Comparison of ENCODE assay signal across 30 cellular contexts in the genomic region with DNA sequence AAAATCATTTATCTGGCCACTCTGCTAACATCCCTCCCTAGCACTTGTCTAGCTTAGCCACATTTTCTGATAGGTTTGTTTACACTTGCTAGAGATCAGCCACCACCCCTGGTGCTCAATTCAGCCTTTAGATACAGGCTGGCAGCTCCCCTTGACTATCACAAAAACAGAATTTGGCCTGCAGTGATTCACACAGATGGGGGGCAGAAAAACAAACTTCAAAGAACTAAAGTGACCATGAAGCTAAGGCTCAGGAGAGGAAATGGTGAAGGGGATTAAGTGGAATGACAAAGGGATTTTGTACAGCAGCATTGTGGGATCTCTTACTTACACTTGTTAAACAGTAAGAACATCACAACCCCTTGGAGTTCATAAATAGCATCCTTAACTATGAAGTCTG.
A peak's percentile ranks its signal among the peaks of the same experiment; 100 is the strongest.
DNase-seq lines count a peak whose midpoint lies in the region.
"Had no signal": no experiment of that assay in that cellular context is flagged by ENCODE, and none has a peak within 500 bp of the region (broad histone marks: within the 10 kb centered on the region; RNA-seq: fewer than 3 reads in every experiment).

No MANE protein-coding gene starts in this region.

- H3K27ac ChIP-seq in HUES6 (ENCODE audit: low read depth, low read length) (peak overlapping the region; percentile 51; the same call in 1 of the 2 replicates), mesendoderm (ENCODE audit: low read depth, low read length) (no peak overlapping the region)
- H3K27ac ChIP-seq: 22Rv1, body of pancreas, C4-2B, gastroesophageal sphincter, hepatocyte, left lung, parathyroid adenoma, SK-N-MC had no signal

- no peak overlapping the region for H3K4ac ChIP-seq in mesendoderm (ENCODE audit: low read depth, low read length)

- H3K23ac ChIP-seq in mesendoderm (ENCODE audit: low read length), result no peak overlapping the region

- H3K4me3 ChIP-seq in HUES6 (ENCODE audit: low read depth, low read length), result no peak overlapping the region
- no peak overlapping the region for H3K4me3 ChIP-seq in mesendoderm (ENCODE audit: low read length)
- H3K4me3 ChIP-seq: body of pancreas, gastroesophageal sphincter, hepatocyte, left lung, right atrium auricular region, SK-N-MC had no signal

- H2BK5ac ChIP-seq in mesendoderm (ENCODE audit: low read length), result no peak overlapping the region

- no peak overlapping the region for H3K18ac ChIP-seq in mesendoderm (ENCODE audit: low read length)

- no peak overlapping the region for H2BK15ac ChIP-seq in mesendoderm (replicated peaks; ENCODE audit: low read depth)

- H4K5ac ChIP-seq in mesendoderm (ENCODE audit: low read length), result no peak overlapping the region

- no peak overlapping the region for H3K56ac ChIP-seq in mesendoderm (ENCODE audit: low read length)

- no peak overlapping the region for H2AK5ac ChIP-seq in mesendoderm (ENCODE audit: low read length)

- no peak overlapping the region for H4K8ac ChIP-seq in mesendoderm (ENCODE audit: low read depth, low read length)

- H3K9ac ChIP-seq in HUES6 (ENCODE audit: low read length) (no peak overlapping the region), mesendoderm (ENCODE audit: low read length) (no peak overlapping the region)
- H3K9ac ChIP-seq: parathyroid adenoma had no signal

- DNase-seq in NCI-H1417 (lab: John Stamatoyannopoulos, UW) (peak in 2 of 3 experiments; percentile 29 to 55), NCI-H1417 treated with DMSO at 0.1 percent for 48 hours (lab: John Stamatoyannopoulos, UW) (no peak), astrocyte of the hippocampus (ENCODE audit: low read depth, low spot score) (peak; percentile 6), mesendoderm (peak; percentile 96), HT-29 (ENCODE audit: low spot score) (no peak)
- DNase-seq in activated CD8-positive, alpha-beta memory T cell treated with anti-CD3 and anti-CD28 coated beads, Interleukin-2, amount 50 U/mL, for 48 hours, result no peak
- no peak for DNase-seq in activated naive CD4-positive, alpha-beta T cell treated with anti-CD3 and anti-CD28 coated beads, Interleukin-2, amount 50 U/mL, for 16 hours
- DNase-seq: activated CD4-positive, CD25-positive, alpha-beta regulatory T cell; activated CD8-positive, alpha-beta memory T cell treated with anti-CD3 and anti-CD28 coated beads, Interleukin-2, amount 10 ng/mL, durations not matched to agents 7 days and 5 days; activated T-cell treated with anti-CD3 and anti-CD28 coated beads, Interleukin-2, amount 50 U/mL, for 48 hours; body of pancreas; Caco-2; dermis blood vessel endothelial cell; DMS79; GDM1; KBM-7; left lung; NCI-H1105; NCI-H226; PC-3; small intestine; stimulated activated naive B cell treated with anti-CD40 and anti-IgM and Interleukin-4, amounts not matched to agents 10 μg/mL and 1 μg/mL and 100 μg/mL, for 72 hours had no signal

- H3K36me3 ChIP-seq in HUES6 (ENCODE audit: control insufficient read depth, insufficient read depth, low read length) (no peaks in the 10 kb centered on the region), mesendoderm (ENCODE audit: control insufficient read depth, insufficient read depth, low read length) (no peaks in the 10 kb centered on the region)
- H3K36me3 ChIP-seq: gastroesophageal sphincter, left lung, right atrium auricular region had no signal

- H2BK120ac ChIP-seq in mesendoderm (ENCODE audit: low read depth, low read length), result no peak overlapping the region

- H3K79me2 ChIP-seq in mesendoderm (ENCODE audit: control insufficient read depth, insufficient read depth, low read length), result no peaks in the 10 kb centered on the region
- H3K79me2 ChIP-seq: hepatocyte, parathyroid adenoma had no signal

- no peaks in the 10 kb centered on the region for H3K79me1 ChIP-seq in mesendoderm (ENCODE audit: low read length)

- H3K4me1 ChIP-seq in HUES6 (ENCODE audit: control insufficient read depth, insufficient read depth, low read length) (peaks cover 22% of the 10 kb centered on the region), mesendoderm (ENCODE audit: control insufficient read depth, low read depth, low read length) (no peaks in the 10 kb centered on the region)
- H3K4me1 ChIP-seq: body of pancreas, Caco-2, gastroesophageal sphincter, left lung, parathyroid adenoma, right atrium auricular region had no signal

- H3K4me2 ChIP-seq in mesendoderm (ENCODE audit: low read length), result no peak overlapping the region
- H3K4me2 ChIP-seq: hepatocyte had no signal

- H3K9me3 ChIP-seq in HUES6 (ENCODE audit: control insufficient read depth, insufficient read depth, low read depth, low read length), result peaks cover 7% of the 10 kb centered on the region; the same call in 1 of the 2 replicates
- H3K9me3 ChIP-seq: body of pancreas, Caco-2, right atrium auricular region had no signal

- H3K27me3 ChIP-seq in HUES6 (ENCODE audit: control insufficient read depth, insufficient read depth, low read length), result no peaks in the 10 kb centered on the region; the same call in 1 of the 2 replicates
- H3K27me3 ChIP-seq in mesendoderm (ENCODE audit: insufficient read depth, low read length, poor library complexity), result no peaks in the 10 kb centered on the region
- H3K27me3 ChIP-seq: body of pancreas, gastroesophageal sphincter, hepatocyte, left lung, right atrium auricular region had no signal

Comparison
In these comparisons a context has a peak if more than half of its experiments do, and no peak if none do; other contexts are left out.
1. DNase-seq: peak in NCI-H1417 (2 of 3), astrocyte of the hippocampus (single experiment) and mesendoderm (single experiment); none in NCI-H1417 treated with DMSO at 0.1 percent for 48 hours (single experiment), activated CD8-positive, alpha-beta memory T cell treated with anti-CD3 and anti-CD28 coated beads, Interleukin-2, amount 50 U/mL, for 48 hours (single experiment), HT-29 (single experiment) and activated naive CD4-positive, alpha-beta T cell treated with anti-CD3 and anti-CD28 coated beads, Interleukin-2, amount 50 U/mL, for 16 hours (single experiment).